In genomic region chr16:69566437-69567030, GRCh38 we compare ENCODE assay signal across 8 cellular contexts. TPM values are rescaled to one million over a fixed set of nuclear protein-coding genes. Genes with fewer than 3 reads are reported as not detected.
A peak's percentile ranks its signal among the peaks of the same experiment; 100 is the strongest.
DNase-seq lines count a peak whose midpoint lies in the region; ATAC-seq and TF ChIP-seq lines count a peak whose summit lies in the region.

No MANE protein-coding gene starts in this region.

- peaks cover 11% of the 10 kb centered on the region for H3K36me3 Mint-ChIP-seq in natural killer cell treated with Interleukin-12 subunit alpha and Interleukin-12 subunit beta and Interleukin-15 and Interleukin-18, amount 100 ng/mL, for 72 hours

- H3K36me3 ChIP-seq in Karpas-422 (ENCODE audit: insufficient read depth, low read length) (0 out of 2 replicates have a peak, but pooled peaks cover 3% of the 10 kb centered on the region), vagina (no peaks in the 10 kb centered on the region)

- peak overlapping the region; percentile 82 for H3K4me2 ChIP-seq in Karpas-422 (ENCODE audit: low read depth, low read length, poor library complexity, severe bottlenecking)

- H3K27me3 Mint-ChIP-seq in natural killer cell treated with Interleukin-12 subunit alpha and Interleukin-12 subunit beta and Interleukin-15 and Interleukin-18, amount 100 ng/mL, for 72 hours = no peaks in the 10 kb centered on the region

- TF ChIP-seq CTCF in fibroblast of villous mesenchyme (IDR thresholded peaks at IDR 0.05; ENCODE audit: insufficient read depth, low read depth, low read length) = no peak
- TF ChIP-seq CTCF in vagina (IDR thresholded peaks at IDR 0.05) = no peak

- peak overlapping the region; percentile 98 for H3K4me3 ChIP-seq in Karpas-422 (ENCODE audit: low read length)
- peak overlapping the region; percentile 89 for H3K4me3 ChIP-seq in fibroblast of villous mesenchyme (ENCODE audit: low read depth, low read length)
- peak overlapping the region; percentile 97 to 98 for H3K4me3 ChIP-seq in vagina

- peaks cover 35 to 52% of the 10 kb centered on the region in 2 donors for H3K4me1 Mint-ChIP-seq in natural killer cell treated with Interleukin-12 subunit alpha and Interleukin-12 subunit beta and Interleukin-15 and Interleukin-18, amount 100 ng/mL, for 72 hours (ENCODE audit: low read depth in 2 of 2)

- intact Hi-C loops in vagina (cut with DNase I) = loop anchor here (10.0 kb wide), 1 partner anchor 172 kb away; no protein-coding TSS in a partner anchor

- H3K27me3 ChIP-seq in Karpas-422 (ENCODE audit: low read length) = no peaks in the 10 kb centered on the region
- no peaks in the 10 kb centered on the region for H3K27me3 ChIP-seq in vagina

- H3K9ac ChIP-seq in Karpas-422 (ENCODE audit: low read length) = peak overlapping the region; percentile 84

- H4K20me1 ChIP-seq in Karpas-422 (ENCODE audit: insufficient read depth, low read depth, low read length) = 0 out of 2 replicates have a peak, but pooled peaks cover 3% of the 10 kb centered on the region

- peak; percentile 59 for DNase-seq in Daoy (ENCODE audit: low read depth)
- DNase-seq in Karpas-422 = peak; percentile 70
- peak; percentile 8 for DNase-seq in activated T-helper 9 cell treated with anti-CD3 and anti-CD28 coated beads, Interleukin-2, amount 50 U/mL, for 16 hours (ENCODE audit: low read depth)
- DNase-seq in fibroblast of villous mesenchyme (ENCODE audit: low read depth) = peak; percentile 66
- DNase-seq in natural killer cell treated with Interleukin-12 subunit alpha and Interleukin-12 subunit beta and Interleukin-15 and Interleukin-18, amount 100 ng/mL, for 72 hours (ENCODE audit: low spot score) = peak; percentile 69
- DNase-seq in vagina (ENCODE audit: extremely low spot score in 2 of 2) = no peak
- no peak for DNase-seq in NCI-H187 treated with DMSO at 0.1 percent for 48 hours (lab: John Stamatoyannopoulos, UW)

- peak overlapping the region; percentile 100 for H3K4me3 Mint-ChIP-seq in natural killer cell treated with Interleukin-12 subunit alpha and Interleukin-12 subunit beta and Interleukin-15 and Interleukin-18, amount 100 ng/mL, for 72 hours

- peaks cover 59% of the 10 kb centered on the region for H3K79me2 ChIP-seq in Karpas-422 (ENCODE audit: low read length)

- H3K9me2 ChIP-seq in Karpas-422 (replicated peaks; ENCODE audit: insufficient read depth, low read length) = no peaks in the 10 kb centered on the region

- H3K4me1 ChIP-seq in Karpas-422 (ENCODE audit: low read length) (peaks cover 46% of the 10 kb centered on the region), vagina (peaks cover 41% of the 10 kb centered on the region)

- ATAC-seq in GM21737 (IDR thresholded peaks at IDR 0.05; ENCODE audit: unreplicated experiment) = peak; percentile 25
- ATAC-seq in natural killer cell treated with Interleukin-12 subunit alpha and Interleukin-12 subunit beta and Interleukin-15 and Interleukin-18, amount 100 ng/mL, for 72 hours = peak; percentile 47 to 52

- TF ChIP-seq POLR2A in vagina (IDR thresholded peaks at IDR 0.05) = no peak

- peak overlapping the region; percentile 98 to 100 for H3K27ac Mint-ChIP-seq in natural killer cell treated with Interleukin-12 subunit alpha and Interleukin-12 subunit beta and Interleukin-15 and Interleukin-18, amount 100 ng/mL, for 72 hours

- H3K27ac ChIP-seq in Karpas-422 (ENCODE audit: low read length) (peak overlapping the region; percentile 77), vagina (peak overlapping the region; percentile 99)

- H3K9me3 ChIP-seq in Karpas-422 (ENCODE audit: low read length) (no peaks in the 10 kb centered on the region), vagina (no peaks in the 10 kb centered on the region)

- H2AFZ ChIP-seq in Karpas-422 (ENCODE audit: low read length) = no peak overlapping the region

- H3K9me3 Mint-ChIP-seq in natural killer cell treated with Interleukin-12 subunit alpha and Interleukin-12 subunit beta and Interleukin-15 and Interleukin-18, amount 100 ng/mL, for 72 hours = no peaks in the 10 kb centered on the region

RNA-seq across cellular contexts. Expression of gene NFAT5, which starts 0.8 kb away (rescaled TPM):
- total RNA-seq in Daoy (2014; rRNA removed; shearing (Covaris generic)) = 1.7 and 2.3 TPM in 2 replicates
- 10.1 and 41.6 TPM in 2 replicates for total RNA-seq in Karpas-422 (2014; rRNA removed; shearing (Covaris generic); ENCODE audit: low replicate concordance)
- 34.5 and 69.1 TPM in 2 replicates for total RNA-seq in fibroblast of villous mesenchyme
- 100 to 1,000 TPM; 106 to 152 TPM for total RNA-seq in natural killer cell treated with Interleukin-12 subunit alpha and Interleukin-12 subunit beta and Interleukin-15 and Interleukin-18, amount 100 ng/mL, for 72 hours
- total RNA-seq in vagina = 63.8 TPM

Comparison
In these comparisons a context has a peak if more than half of its experiments do, and no peak if none do; other contexts are left out.
1. DNase-seq: peak in Daoy (single experiment), Karpas-422 (single experiment), activated T-helper 9 cell treated with anti-CD3 and anti-CD28 coated beads, Interleukin-2, amount 50 U/mL, for 16 hours (single experiment), fibroblast of villous mesenchyme (single experiment) and natural killer cell treated with Interleukin-12 subunit alpha and Interleukin-12 subunit beta and Interleukin-15 and Interleukin-18, amount 100 ng/mL, for 72 hours (single experiment); none in vagina (0 of 2) and NCI-H187 treated with DMSO at 0.1 percent for 48 hours (single experiment).
2. Peak in every context shown above with its lines, with median percentiles within 50 percentile points of each other: H3K4me3 ChIP-seq.